In genomic region chr11:19779740-19780139, GRCh38 we compare ENCODE assay signal across 17 cellular contexts.
A peak's percentile ranks its signal among the peaks of the same experiment; 100 is the strongest.
DNase-seq lines count a peak whose midpoint lies in the region; ATAC-seq and TF ChIP-seq lines count a peak whose summit lies in the region.
"Had no signal": no experiment of that assay in that cellular context is flagged by ENCODE, and none has a peak within 500 bp of the region (broad histone marks: within the 10 kb centered on the region; RNA-seq: fewer than 3 reads in every experiment).

No MANE protein-coding gene starts in this region.

- peak overlapping the region; percentile 87 to 90; a peak in 4 of 5 replicates for H3K4me3 Mint-ChIP-seq in H9
- peak overlapping the region; percentile 86 for H3K4me3 Mint-ChIP-seq in WTC11
- peak overlapping the region; percentile 92 for H3K4me3 Mint-ChIP-seq in type B pancreatic cell

- no peak overlapping the region for H2AK5ac ChIP-seq in H9 (ENCODE audit: insufficient read length, low read length)

- H3K4me1 Mint-ChIP-seq in H9 = peaks cover 57 to 60% of the 10 kb centered on the region in 2 experiments
- H3K4me1 Mint-ChIP-seq in WTC11 = peaks cover 53% of the 10 kb centered on the region
- peaks cover 40% of the 10 kb centered on the region for H3K4me1 Mint-ChIP-seq in type B pancreatic cell (ENCODE audit: unreplicated experiment)
- H3K4me1 Mint-ChIP-seq: CD14-positive monocyte had no signal

- peak overlapping the region; percentile 83 for H3K4me2 ChIP-seq in H9 (ENCODE audit: insufficient read depth, insufficient read length, low read length)
- no peak overlapping the region for H3K4me2 ChIP-seq in SK-N-SH

- H2AFZ ChIP-seq in H9 (ENCODE audit: low read length) (no peak overlapping the region), SK-N-SH (ENCODE audit: low read depth) (no peak overlapping the region)

- no peak overlapping the region for H3K18ac ChIP-seq in H9 (ENCODE audit: insufficient read length, low read depth, low read length)

- peaks cover 0 to 5% of the 10 kb centered on the region in 2 experiments; a peak in 2 of 5 replicates for H3K9me3 Mint-ChIP-seq in H9
- H3K9me3 Mint-ChIP-seq in WTC11 = peaks cover 9% of the 10 kb centered on the region
- H3K9me3 Mint-ChIP-seq in type B pancreatic cell = no peaks in the 10 kb centered on the region

- peaks cover 12 to 18% of the 10 kb centered on the region in 2 experiments for H3K36me3 ChIP-seq in SK-N-SH (replicated peaks in 1 of 2; ENCODE audit: control insufficient read depth in 1 of 2, insufficient read depth in 2 of 2, low read length in 1 of 2)

- H3K4me1 ChIP-seq in H9 (ENCODE audit: insufficient read depth, low read length) (peaks cover 14% of the 10 kb centered on the region; the same call in 1 of the 2 replicates), SK-N-SH (ENCODE audit: control insufficient read depth in 1 of 2, insufficient read depth in 2 of 2, low read depth in 1 of 2, low read length in 1 of 2) (peaks cover 7 to 12% of the 10 kb centered on the region in 2 experiments; a peak in 2 of 4 replicates)

- H2BK120ac ChIP-seq in H9 (ENCODE audit: low read depth, low read length, poor library complexity, severe bottlenecking) = no peak overlapping the region

- H2BK12ac ChIP-seq in H9 (ENCODE audit: insufficient read length, low read depth, low read length) = no peak overlapping the region

- H3K9me3 ChIP-seq in H9 (ENCODE audit: control insufficient read depth, low read depth, low read length) (no peaks in the 10 kb centered on the region), iPS-18c (ENCODE audit: control insufficient read depth, insufficient read depth, low read length) (no peaks in the 10 kb centered on the region), SK-N-SH (no peaks in the 10 kb centered on the region)

- H3K27me3 ChIP-seq in H9 (ENCODE audit: insufficient read depth, low read length) = no peaks in the 10 kb centered on the region
- H3K27me3 ChIP-seq in SK-N-SH (ENCODE audit: insufficient read depth) = no peaks in the 10 kb centered on the region

- TF ChIP-seq EP300 in SK-N-SH (IDR thresholded peaks at IDR 0.05; ENCODE audit: borderline replicate concordance in 1 of 2, low read depth in 1 of 2, low read length in 1 of 2) = no peak

- no peak for DNase-seq in H9
- DNase-seq in WTC11 (ENCODE audit: low spot score) = no peak
- no peak for DNase-seq in type B pancreatic cell (ENCODE audit: extremely low spot score, unreplicated experiment)
- no peak for DNase-seq in SK-N-SH
- no peak for DNase-seq in T1000 (lab: John Stamatoyannopoulos, UW)
- DNase-seq: AML-193, DMS153, NCI-H187, NCI-H446, OCI-M1, RPMI8226, SIG-M5 had no signal

- WGBS in H9 (ENCODE audit: extremely low coverage, insufficient read length, low lambda C conversion rate) = no CpG with 5 or more reads among the region's 2 CpGs
- 67% methylated on average over 2 of the region's 2 CpGs for WGBS in SK-N-SH (ENCODE audit: low lambda C conversion rate)

- no peak overlapping the region for H3K9ac ChIP-seq in H9 (ENCODE audit: extremely low read depth, insufficient read length, low read length)
- H3K9ac ChIP-seq in SK-N-SH = no peak overlapping the region

- H3K9me2 ChIP-seq in SK-N-SH = no peaks in the 10 kb centered on the region

- H3K79me1 ChIP-seq in H9 (ENCODE audit: insufficient read depth, low read depth, low read length, poor library complexity, severe bottlenecking) = peaks cover 3% of the 10 kb centered on the region

- POLR2A ChIA-PET in WTC11 (lab: Charles Lee) (interaction anchor here (0.9 kb wide), 1 partner anchor 14 kb away, joined by 3 read pairs; no protein-coding TSS in a partner anchor), SK-N-SH (lab: Yijun Ruan, JAX) (no interaction called here)

- H2BK15ac ChIP-seq in H9 (ENCODE audit: low read depth, low read length) = no peak overlapping the region

- H3K27ac ChIP-seq in H9 (ENCODE audit: insufficient read length, low read depth, low read length) = no peak overlapping the region
- H3K27ac ChIP-seq in SK-N-SH (ENCODE audit: low read depth in 2 of 2, low read length in 1 of 2) = no peak overlapping the region
- H3K27ac ChIP-seq: HL-60 had no signal

- H3K14ac ChIP-seq in H9 (ENCODE audit: insufficient read depth, low read length) = no peak overlapping the region

- TF ChIP-seq CTCF in H9 (conservative IDR thresholded peaks at IDR 0.05) (no peak), WTC11 (IDR thresholded peaks at IDR 0.05) (no peak), type B pancreatic cell (conservative IDR thresholded peaks at IDR 0.05) (no peak), SK-N-SH (IDR thresholded peaks at IDR 0.05) (no peak)

- no peak overlapping the region for H4K5ac ChIP-seq in H9 (ENCODE audit: insufficient read length, low read depth, low read length)

- peaks cover 10 to 28% (median 14%) of the 10 kb centered on the region in 3 experiments for H3K36me3 Mint-ChIP-seq in H9 (ENCODE audit: insufficient read depth in 1 of 3, low read depth in 3 of 3)
- H3K36me3 Mint-ChIP-seq in WTC11 = peaks cover 9% of the 10 kb centered on the region
- no peaks in the 10 kb centered on the region for H3K36me3 Mint-ChIP-seq in type B pancreatic cell
- H3K36me3 Mint-ChIP-seq: CD14-positive monocyte had no signal

- 0 out of 2 replicates have a peak, but pooled peaks have one; percentile 4 for ATAC-seq in WTC11
- no peak for ATAC-seq in HG02610 (IDR thresholded peaks at IDR 0.05; ENCODE audit: unreplicated experiment)
- ATAC-seq: K562 had no signal

- no peak overlapping the region for H3K56ac ChIP-seq in H9 (ENCODE audit: insufficient read length, low read depth, low read length)

- H3T11ph ChIP-seq in H9 (ENCODE audit: low read length) = no peak overlapping the region

- H3K79me2 ChIP-seq in H9 (ENCODE audit: insufficient read depth, low read length) = peaks cover 20% of the 10 kb centered on the region; the same call in 1 of the 2 replicates
- peaks cover 96% of the 10 kb centered on the region for H3K79me2 ChIP-seq in SK-N-SH (ENCODE audit: insufficient read depth)

- H3K27ac Mint-ChIP-seq in H9 (peak overlapping the region; percentile 7 to 58 (median 36); a peak in 2 of 7 replicates), WTC11 (peak overlapping the region; percentile 54; the same call in 1 of the 2 replicates), type B pancreatic cell (no peak overlapping the region)
- H3K27ac Mint-ChIP-seq: CD14-positive monocyte had no signal

- peaks cover 18% of the 10 kb centered on the region for H3K23me2 ChIP-seq in H9 (ENCODE audit: insufficient read length, low read depth, low read length, poor library complexity, severe bottlenecking)

- no peak overlapping the region for H3K4ac ChIP-seq in H9 (ENCODE audit: low read depth, low read length)

- H3K4me3 ChIP-seq in iPS-18c (ENCODE audit: insufficient read depth, low read depth, low read length) (peak overlapping the region; percentile 82), SK-N-SH (ENCODE audit: low read depth in 2 of 2, low read length in 1 of 2) (no peak overlapping the region)
- H3K4me3 ChIP-seq: K562 had no signal

- no peak overlapping the region for H4K91ac ChIP-seq in H9 (ENCODE audit: insufficient read length, low read depth, low read length)

- no peak overlapping the region for H4K8ac ChIP-seq in H9 (replicated peaks; ENCODE audit: insufficient read length, low read depth, low read length)

- H3K23ac ChIP-seq in H9 (ENCODE audit: insufficient read length, low read depth, low read length) = no peak overlapping the region

- peaks cover 20% of the 10 kb centered on the region for H3F3A ChIP-seq in SK-N-SH (replicated peaks; ENCODE audit: insufficient read depth)

- peaks cover 6% of the 10 kb centered on the region for H3K27me3 Mint-ChIP-seq in H9 (ENCODE audit: low read depth)
- H3K27me3 Mint-ChIP-seq in WTC11 (ENCODE audit: low read depth) = peaks cover 2% of the 10 kb centered on the region; the same call in 1 of the 2 replicates
- H3K27me3 Mint-ChIP-seq in type B pancreatic cell = peaks cover 34% of the 10 kb centered on the region

- CTCF ChIA-PET in WTC11 (lab: Charles Lee) = interaction anchor here (1.0 to 3.0 kb wide), 7 partner anchors 11 to 215 kb away, joined by 3 to 20 read pairs (median 7); no protein-coding TSS in a partner anchor
- CTCF ChIA-PET in SK-N-SH (lab: Yijun Ruan, JAX) = interaction anchor here (0.8 to 1.3 kb wide), 4 partner anchors 16 to 520 kb away, joined by 3 to 5 read pairs (median 3); no protein-coding TSS in a partner anchor

- no peak for TF ChIP-seq RAD21 in SK-N-SH (IDR thresholded peaks at IDR 0.05; ENCODE audit: low read length)

- H4K20me1 ChIP-seq in H9 (ENCODE audit: control insufficient read depth, insufficient read depth, insufficient read length) (no peaks in the 10 kb centered on the region), SK-N-SH (ENCODE audit: insufficient read depth) (peaks cover 95% of the 10 kb centered on the region)

- H2BK20ac ChIP-seq in H9 (ENCODE audit: low read depth, low read length, poor library complexity, severe bottlenecking) = no peak overlapping the region

- H2BK5ac ChIP-seq in H9 (ENCODE audit: insufficient read length, low read length) = no peak overlapping the region

TF ChIP-seq in WTC11, 78 proteins besides CTCF, POLR2A, EP300 and RAD21 (continues in another document):
- no peak for TF ChIP-seq SOX15 (CRISPR knock-in tag; IDR thresholded peaks at IDR 0.05)
- TF ChIP-seq ZNF416 (CRISPR knock-in tag; IDR thresholded peaks at IDR 0.05) = no peak
- TF ChIP-seq ZNF396 (CRISPR knock-in tag; IDR thresholded peaks at IDR 0.05; ENCODE audit: borderline replicate concordance) = no peak
- no peak for TF ChIP-seq GRHL2 (CRISPR knock-in tag; IDR thresholded peaks at IDR 0.05; ENCODE audit: insufficient replicate concordance, severe bottlenecking)

TF ChIP-seq in SK-N-SH, 30 proteins besides CTCF, POLR2A, EP300 and RAD21:
- no peak for TF ChIP-seq NFIC (IDR thresholded peaks at IDR 0.05; ENCODE audit: borderline replicate concordance)
- no peak for TF ChIP-seq TEAD4 (IDR thresholded peaks at IDR 0.05; ENCODE audit: borderline replicate concordance, insufficient read depth)
